In genomic region chr15:22980189-22981136, GRCh38 we compare ENCODE assay signal across 8 cellular contexts. TPM values are rescaled to one million over a fixed set of nuclear protein-coding genes. Genes with fewer than 3 reads are reported as not detected.
DNase-seq lines count a peak whose midpoint lies in the region; ATAC-seq, FAIRE-seq and TF ChIP-seq lines count a peak whose summit lies in the region.

TSS of gene CYFIP1 (minus strand) at chr15:22980368. CDS start at chr15:22947285, 33,083 bp downstream.

- peak within 1 kb of the TSS; percentile 83 for H3K14ac ChIP-seq in trophoblast cell (ENCODE audit: low read length)

- H3K9me3 ChIP-seq in astrocyte (ENCODE audit: insufficient read depth, low read depth, low read length) (no peaks in the 10 kb centered on the region), trophoblast cell (ENCODE audit: insufficient read depth, low read depth, low read length) (no peaks in the 10 kb centered on the region)

- peaks cover 40% of the 10 kb centered on the region for H4K20me1 ChIP-seq in astrocyte (ENCODE audit: insufficient read depth, low read length)

- peaks cover 8% of the 10 kb centered on the region for H3K79me1 ChIP-seq in trophoblast cell (ENCODE audit: low read length)

- H3K9me3 Mint-ChIP-seq in astrocyte (ENCODE audit: unreplicated experiment): no peaks in the 10 kb centered on the region

- H3K27ac ChIP-seq in astrocyte (ENCODE audit: low read depth, low read length): peak within 1 kb of the TSS; percentile 71
- peak within 1 kb of the TSS; percentile 73 for H3K27ac ChIP-seq in trophoblast cell (ENCODE audit: low read depth, low read length)

- H3K4ac ChIP-seq in trophoblast cell (ENCODE audit: low read depth, low read length): peak within 1 kb of the TSS; percentile 71

- peak within 1 kb of the TSS; percentile 83 for H4K91ac ChIP-seq in trophoblast cell (ENCODE audit: low read depth, low read length)

- FAIRE-seq in astrocyte (lab: Jason Lieb, UNC) (no peak), D721Med (lab: Jason Lieb, UNC) (no peak)

- intact Hi-C loops in left ventricle myocardium superior (cut with micrococcal nuclease): no loop called here

- peak within 1 kb of the TSS; percentile 12 for H2BK12ac ChIP-seq in trophoblast cell (ENCODE audit: low read length)

- H2BK120ac ChIP-seq in trophoblast cell (ENCODE audit: insufficient read depth, low read length, poor library complexity): peak within 1 kb of the TSS; percentile 82

- H3K9ac ChIP-seq in astrocyte (ENCODE audit: low read length): peak within 1 kb of the TSS; percentile 93
- H3K9ac ChIP-seq in trophoblast cell (ENCODE audit: low read length): peak within 1 kb of the TSS; percentile 79

- H3K4me1 Mint-ChIP-seq in astrocyte (ENCODE audit: low read depth, unreplicated experiment): no peaks in the 10 kb centered on the region

- no peaks in the 10 kb centered on the region for H3K36me3 Mint-ChIP-seq in astrocyte (ENCODE audit: low read depth, unreplicated experiment)

- WGBS in trophoblast cell (ENCODE audit: extremely low coverage, insufficient coverage, insufficient read length): no CpG with 5 or more reads among the region's 99 CpGs

- peak within 1 kb of the TSS; percentile 94 for H4K12ac ChIP-seq in trophoblast cell (ENCODE audit: low read depth, low read length)

- DNase-seq in CD1c-positive myeloid dendritic cell (ENCODE audit: extremely low spot score) (peak; percentile 74), astrocyte (ENCODE audit: low read depth) (peak; percentile 78), left ventricle myocardium superior (peak; percentile 91), trophoblast cell (peak; percentile 89 to 90), D721Med (ENCODE audit: insufficient read length, low spot score) (no peak)

- TF ChIP-seq CTCF in astrocyte (IDR thresholded peaks at IDR 0.05; ENCODE audit: insufficient read depth, low read depth, low read length) (no peak), D721Med (IDR thresholded peaks at IDR 0.05; ENCODE audit: insufficient read depth, missing control alignments) (no peak)

- peak within 1 kb of the TSS; percentile 97 for H3K27ac Mint-ChIP-seq in astrocyte (ENCODE audit: unreplicated experiment)

- peak within 1 kb of the TSS; percentile 92 for H3K4me3 ChIP-seq in astrocyte (ENCODE audit: insufficient read depth, low read depth, low read length)
- H3K4me3 ChIP-seq in trophoblast cell (ENCODE audit: low read depth, low read length): peak within 1 kb of the TSS; percentile 89

- H3K36me3 ChIP-seq in astrocyte (ENCODE audit: insufficient read depth, low read length) (no peaks in the 10 kb centered on the region), trophoblast cell (ENCODE audit: control insufficient read depth in 1 of 2, insufficient read depth in 2 of 2, low read length in 2 of 2) (no peaks in the 10 kb centered on the region)

- ATAC-seq in GM19023 (IDR thresholded peaks at IDR 0.05; ENCODE audit: unreplicated experiment): peak; percentile 65
- peak; percentile 51 for ATAC-seq in HG03342 (IDR thresholded peaks at IDR 0.05; ENCODE audit: unreplicated experiment)
- peak; percentile 98 for ATAC-seq in left ventricle myocardium superior

- peaks cover 12% of the 10 kb centered on the region for H3K4me1 ChIP-seq in astrocyte (ENCODE audit: insufficient read depth, low read length)
- peaks cover 0 to 8% of the 10 kb centered on the region in 2 experiments for H3K4me1 ChIP-seq in trophoblast cell (ENCODE audit: control insufficient read depth in 1 of 2, insufficient read depth in 2 of 2, low read length in 2 of 2)

- peak within 1 kb of the TSS; percentile 73 for H3K18ac ChIP-seq in trophoblast cell (ENCODE audit: low read length)

- no peaks in the 10 kb centered on the region for H3K27me3 ChIP-seq in astrocyte (ENCODE audit: insufficient read depth, low read length)
- H3K27me3 ChIP-seq in trophoblast cell (ENCODE audit: insufficient read depth, low read length): no peaks in the 10 kb centered on the region

- no peaks in the 10 kb centered on the region for H3K27me3 Mint-ChIP-seq in astrocyte (ENCODE audit: low read depth, unreplicated experiment)

- H3K4me2 ChIP-seq in astrocyte (ENCODE audit: low read length) (peak within 1 kb of the TSS; percentile 94), trophoblast cell (ENCODE audit: low read length) (peak within 1 kb of the TSS; percentile 90)

- peak within 1 kb of the TSS; percentile 5 for H2AK5ac ChIP-seq in trophoblast cell (ENCODE audit: low read length)

- H3K79me2 ChIP-seq in astrocyte (ENCODE audit: insufficient read depth, low read length) (peaks cover 43% of the 10 kb centered on the region), trophoblast cell (ENCODE audit: control insufficient read depth, insufficient read depth, low read length, poor library complexity) (peaks cover 10% of the 10 kb centered on the region)

- H2BK5ac ChIP-seq in trophoblast cell (ENCODE audit: low read depth, low read length, poor library complexity): peak within 1 kb of the TSS; percentile 83

- H2AFZ ChIP-seq in astrocyte (ENCODE audit: low read depth, low read length): peak within 1 kb of the TSS; percentile 97
- H2AFZ ChIP-seq in trophoblast cell (ENCODE audit: insufficient read depth, low read length, poor library complexity): peak within 1 kb of the TSS; percentile 99

- H3K23ac ChIP-seq in trophoblast cell (ENCODE audit: low read length): no peak within 1 kb of the TSS

- H3K4me3 Mint-ChIP-seq in astrocyte (ENCODE audit: unreplicated experiment): peak within 1 kb of the TSS; percentile 100

- H4K8ac ChIP-seq in trophoblast cell (ENCODE audit: low read depth, low read length): peak within 1 kb of the TSS; percentile 96

TF ChIP-seq in PFSK-1, 5 proteins besides CTCF, POLR2A, EP300 and RAD21:
- TF ChIP-seq REST (IDR thresholded peaks at IDR 0.05; ENCODE audit: insufficient read depth in 1 of 2, low read depth in 2 of 2, low read length in 2 of 2) (no peak), FOXP2 (optimal IDR thresholded peaks at IDR 0.05; ENCODE audit: borderline replicate concordance, extremely low read depth, extremely low read length, insufficient read depth) (peak; percentile 32), POLR2AphosphoS5 (IDR thresholded peaks at IDR 0.05; ENCODE audit: low read depth, low read length) (peak; percentile 55; the same call in 1 of the 2 replicates), TAF1 (IDR thresholded peaks at IDR 0.05; ENCODE audit: borderline replicate concordance, insufficient read depth, low read length) (no peak)

RNA-seq across cellular contexts. Expression of gene CYFIP1, which starts in this region (rescaled TPM):
- polyA plus RNA-seq in PFSK-1 (2012; ENCODE audit: insufficient read length, low read depth): 60.9 TPM
- 116 and 117 TPM in 2 replicates for total RNA-seq in astrocyte
- total RNA-seq in left ventricle myocardium superior: 32.4 TPM
- 58.6 and 59.7 TPM in 2 replicates for polyA plus RNA-seq in trophoblast cell (2013)
